ENCODE assay signal across 32 cellular contexts in the genomic region with DNA sequence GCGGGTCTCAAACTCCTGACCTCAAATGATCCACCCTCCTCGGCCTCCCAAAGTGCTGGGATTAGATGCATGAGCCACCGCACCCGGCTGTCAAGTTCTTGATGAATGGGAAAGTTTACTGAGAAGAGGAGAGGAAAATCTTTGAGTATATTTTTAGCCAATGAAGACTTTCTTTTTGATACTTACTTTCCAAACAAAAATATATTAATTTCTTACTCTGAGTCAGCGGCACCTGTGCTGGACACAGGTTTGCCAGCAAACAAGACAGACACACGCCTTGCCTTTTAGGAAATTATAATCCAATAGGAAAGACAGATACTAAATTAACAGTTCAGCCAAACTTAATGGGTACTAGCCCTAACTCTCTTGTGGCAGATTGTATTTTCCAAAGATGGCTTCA.
"Had no signal": no experiment of that assay in that cellular context is flagged by ENCODE, and none has a peak within 500 bp of the region (broad histone marks: within the 10 kb centered on the region; RNA-seq: fewer than 3 reads in every experiment).

No MANE protein-coding gene starts in this region.

- DNase-seq: activated CD4-positive, alpha-beta memory T cell treated with anti-CD3 and anti-CD28 coated beads, Interleukin-2, amount 10 ng/mL, durations not matched to agents 7 days and 5 days; activated CD4-positive, alpha-beta T cell treated with anti-CD3 and anti-CD28 coated beads for 1 hour; activated CD4-positive, alpha-beta T cell treated with anti-CD3 and anti-CD28 coated beads for 36 hours; activated CD4-positive, alpha-beta T cell treated with anti-CD3 and anti-CD28 coated beads for 48 hours; activated CD4-positive, alpha-beta T cell treated with anti-CD3 and anti-CD28 coated beads, Interleukin-2, amount 10 ng/mL, durations not matched to agents 7 days and 5 days; activated CD4-positive, alpha-beta T cell treated with anti-CD3 and anti-CD28 coated beads, Interleukin-2, amount 50 U/mL, for 48 hours; activated CD4-positive, CD25-positive, alpha-beta regulatory T cell; activated CD8-positive, alpha-beta memory T cell treated with anti-CD3 and anti-CD28 coated beads, Interleukin-2, amount 10 ng/mL, durations not matched to agents 7 days and 5 days; activated CD8-positive, alpha-beta memory T cell treated with anti-CD3 and anti-CD28 coated beads, Interleukin-2, amount 50 U/mL, for 48 hours; activated effector memory CD4-positive, alpha-beta T cell treated with Interleukin-2 at 50 U/mL for 16 hours; activated gamma-delta T cell; activated naive CD4-positive, alpha-beta T cell treated with anti-CD3 and anti-CD28 coated beads, Interleukin-2, amount 10 ng/mL, durations not matched to agents 7 days and 5 days; activated naive CD4-positive, alpha-beta T cell treated with Interleukin-2 at 50 U/mL for 16 hours; activated naive CD8-positive, alpha-beta T cell treated with anti-CD3 and anti-CD28 coated beads, Interleukin-2, amount 10 ng/mL, durations not matched to agents 7 days and 5 days; activated T-cell treated with anti-CD3 and anti-CD28 coated beads, Interleukin-2, amount 50 U/mL, for 24 hours; activated T-cell treated with anti-CD3 and anti-CD28 coated beads, Interleukin-2, amount 50 U/mL, for 48 hours; adrenal gland; amniotic stem cell; aorta; body of pancreas; brain microvascular endothelial cell; central memory CD4-positive, alpha-beta T cell; T-helper 2 cell; T-helper 9 cell had no signal

- H3K36me3 ChIP-seq: adrenal gland, brain microvascular endothelial cell, breast epithelium had no signal

- ATAC-seq: activated CD4-positive, alpha-beta T cell treated with anti-CD3 and anti-CD28 coated beads for 36 hours; activated CD4-positive, CD25-positive, alpha-beta regulatory T cell treated with anti-CD3 and anti-CD28 coated beads, Interleukin-2, amount 50 U/mL, for 24 hours; activated CD8-positive, alpha-beta memory T cell treated with anti-CD3 and anti-CD28 coated beads, Interleukin-2, amount 10 ng/mL, durations not matched to agents 7 days and 5 days; body of pancreas; WTC11 had no signal

- H3K4me3 ChIP-seq: adrenal gland, body of pancreas, breast epithelium, coronary artery had no signal

- H3K27ac ChIP-seq: adrenal gland, body of pancreas, brain microvascular endothelial cell, breast epithelium, coronary artery, VCaP had no signal

- H3K27me3 ChIP-seq: adrenal gland, body of pancreas, brain microvascular endothelial cell, breast epithelium had no signal

- H3K4me1 ChIP-seq: adrenal gland, body of pancreas, breast epithelium had no signal

- H3K9me3 ChIP-seq: adrenal gland, body of pancreas, breast epithelium had no signal

- FAIRE-seq: astrocyte, colon, TTC549 had no signal
